In the genomic region with DNA sequence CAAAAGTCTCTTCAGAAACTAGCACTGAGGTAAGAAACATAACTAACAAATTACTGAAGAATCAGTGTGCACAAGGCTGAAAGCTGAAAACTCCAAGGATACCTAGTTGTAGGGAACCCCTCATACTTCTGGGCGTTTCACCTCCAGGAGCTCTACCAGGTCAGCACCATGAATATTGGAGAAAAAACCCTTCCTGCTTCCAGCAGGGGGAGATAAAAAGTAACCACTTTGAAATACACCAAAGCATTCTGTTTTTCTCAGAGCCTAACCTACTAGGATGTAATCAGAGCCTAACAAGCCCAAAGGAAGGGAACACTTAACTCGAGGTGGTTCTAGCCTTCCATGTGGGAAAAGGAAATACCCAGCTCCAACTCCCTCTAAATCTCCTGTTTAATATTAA, we compare ENCODE assay signal across 9 cellular contexts.
DNase-seq lines count a peak whose midpoint lies in the region; ATAC-seq and TF ChIP-seq lines count a peak whose summit lies in the region.
"Had no signal": no experiment of that assay in that cellular context is flagged by ENCODE, and none has a peak within 500 bp of the region (broad histone marks: within the 10 kb centered on the region; RNA-seq: fewer than 3 reads in every experiment).

No MANE protein-coding gene starts in this region.

- no peak overlapping the region for H2AFZ ChIP-seq in KMS-11 (ENCODE audit: low read depth)

- no peaks in the 10 kb centered on the region for H3K79me2 ChIP-seq in KMS-11 (ENCODE audit: insufficient read depth, low read depth)

- DNase-seq in GM03348 (ENCODE audit: low spot score): peak; percentile 25
- peak; percentile 18 to 48 for DNase-seq in T47D (ENCODE audit: low read depth in 1 of 2, low spot score in 1 of 2)
- DNase-seq in activated naive CD4-positive, alpha-beta T cell treated with anti-CD3 and anti-CD28 coated beads, Interleukin-2, amount 50 U/mL, for 72 hours (ENCODE audit: low spot score in 2 of 2): no peak
- DNase-seq in activated CD4-positive, alpha-beta T cell treated with anti-CD3 and anti-CD28 coated beads, Interleukin-2, amount 10 ng/mL, durations not matched to agents 24 days and 14 days: no peak
- no peak for DNase-seq in left ventricle myocardium superior
- DNase-seq: activated CD4-positive, alpha-beta memory T cell treated with anti-CD3 and anti-CD28 coated beads for 36 hours had no signal

- H3K27me3 ChIP-seq in KMS-11 (ENCODE audit: insufficient read depth, low read depth): no peaks in the 10 kb centered on the region

- in situ Hi-C loops in T47D (cut with HindIII; ENCODE audit: low pct_unique_long_range_greater_than_20kb, low sequenced_read_pairs): no loop called here

- no peak overlapping the region for H3K4me3 ChIP-seq in KMS-11 (IDR thresholded peaks at IDR 0.05; ENCODE audit: insufficient read depth, low read depth, low read length)

- no peaks in the 10 kb centered on the region for H3K4me1 Mint-ChIP-seq in nephron
- no peaks in the 10 kb centered on the region for H3K4me1 Mint-ChIP-seq in activated CD4-positive, alpha-beta T cell treated with anti-CD3 and anti-CD28 coated beads, Interleukin-2, amount 10 ng/mL, durations not matched to agents 24 days and 14 days

- H3K27me3 Mint-ChIP-seq in nephron (ENCODE audit: low read depth): no peaks in the 10 kb centered on the region
- no peaks in the 10 kb centered on the region for H3K27me3 Mint-ChIP-seq in activated CD4-positive, alpha-beta T cell treated with anti-CD3 and anti-CD28 coated beads, Interleukin-2, amount 10 ng/mL, durations not matched to agents 24 days and 14 days
- H3K27me3 Mint-ChIP-seq: activated CD4-positive, alpha-beta memory T cell treated with anti-CD3 and anti-CD28 coated beads for 36 hours had no signal

- H3K4me3 Mint-ChIP-seq in nephron: no peak overlapping the region
- H3K4me3 Mint-ChIP-seq in activated CD4-positive, alpha-beta T cell treated with anti-CD3 and anti-CD28 coated beads, Interleukin-2, amount 10 ng/mL, durations not matched to agents 24 days and 14 days: no peak overlapping the region
- H3K4me3 Mint-ChIP-seq: activated CD4-positive, alpha-beta memory T cell treated with anti-CD3 and anti-CD28 coated beads for 36 hours had no signal

- H3K4me1 ChIP-seq in KMS-11 (ENCODE audit: low read depth, poor library complexity, severe bottlenecking): no peaks in the 10 kb centered on the region

- H3K27ac Mint-ChIP-seq in nephron: no peak overlapping the region
- H3K27ac Mint-ChIP-seq in activated naive CD4-positive, alpha-beta T cell treated with anti-CD3 and anti-CD28 coated beads, Interleukin-2, amount 50 U/mL, for 72 hours: no peak overlapping the region
- H3K27ac Mint-ChIP-seq in activated CD4-positive, alpha-beta T cell treated with anti-CD3 and anti-CD28 coated beads, Interleukin-2, amount 10 ng/mL, durations not matched to agents 24 days and 14 days: no peak overlapping the region
- H3K27ac Mint-ChIP-seq: activated CD4-positive, alpha-beta memory T cell treated with anti-CD3 and anti-CD28 coated beads for 36 hours had no signal

- peak; percentile 64 for TF ChIP-seq CTCF in KMS-11 (conservative IDR thresholded peaks at IDR 0.05; ENCODE audit: low read depth, low read length)
- peak; percentile 11 to 41 (median 24) for TF ChIP-seq CTCF in nephron (IDR thresholded peaks at IDR 0.05; ENCODE audit: unreplicated experiment in 3 of 3)

- H3K27ac ChIP-seq in KMS-11: no peak overlapping the region

- no peak overlapping the region for H3K9ac ChIP-seq in KMS-11

- peaks cover 8% of the 10 kb centered on the region for H3K9me3 Mint-ChIP-seq in nephron
- H3K9me3 Mint-ChIP-seq in activated naive CD4-positive, alpha-beta T cell treated with anti-CD3 and anti-CD28 coated beads, Interleukin-2, amount 50 U/mL, for 72 hours: peaks cover 0 to 5% of the 10 kb centered on the region in 2 donors
- H3K9me3 Mint-ChIP-seq in activated CD4-positive, alpha-beta T cell treated with anti-CD3 and anti-CD28 coated beads, Interleukin-2, amount 10 ng/mL, durations not matched to agents 24 days and 14 days: no peaks in the 10 kb centered on the region

- H3K4me2 ChIP-seq in KMS-11: no peak overlapping the region

- H4K20me1 ChIP-seq in KMS-11 (ENCODE audit: insufficient read depth): no peaks in the 10 kb centered on the region

- no peaks in the 10 kb centered on the region for H3K36me3 Mint-ChIP-seq in nephron (ENCODE audit: low read depth)
- no peaks in the 10 kb centered on the region for H3K36me3 Mint-ChIP-seq in activated naive CD4-positive, alpha-beta T cell treated with anti-CD3 and anti-CD28 coated beads, Interleukin-2, amount 50 U/mL, for 72 hours
- no peaks in the 10 kb centered on the region for H3K36me3 Mint-ChIP-seq in activated CD4-positive, alpha-beta T cell treated with anti-CD3 and anti-CD28 coated beads, Interleukin-2, amount 10 ng/mL, durations not matched to agents 24 days and 14 days (ENCODE audit: low read depth)
- H3K36me3 Mint-ChIP-seq: activated CD4-positive, alpha-beta memory T cell treated with anti-CD3 and anti-CD28 coated beads for 36 hours had no signal

- H3K36me3 ChIP-seq in KMS-11 (ENCODE audit: insufficient read depth): no peaks in the 10 kb centered on the region; the same call in 1 of the 2 replicates

- intact Hi-C loops in activated CD4-positive, alpha-beta T cell treated with anti-CD3 and anti-CD28 coated beads, Interleukin-2, amount 10 ng/mL, durations not matched to agents 24 days and 14 days (cut with micrococcal nuclease): no loop called here
- intact Hi-C loops in left ventricle myocardium superior (cut with micrococcal nuclease): no loop called here

- ATAC-seq in activated naive CD4-positive, alpha-beta T cell treated with anti-CD3 and anti-CD28 coated beads, Interleukin-2, amount 50 U/mL, for 72 hours: no peak
- ATAC-seq in GM18907 (IDR thresholded peaks at IDR 0.05; ENCODE audit: unreplicated experiment) (no peak), left ventricle myocardium superior (no peak)

Comparison
In these comparisons a context has a peak if more than half of its experiments do, and no peak if none do; other contexts are left out.
1. DNase-seq: peak in GM03348 (single experiment) and T47D (2 of 2); none in activated naive CD4-positive, alpha-beta T cell treated with anti-CD3 and anti-CD28 coated beads, Interleukin-2, amount 50 U/mL, for 72 hours (0 of 2), activated CD4-positive, alpha-beta T cell treated with anti-CD3 and anti-CD28 coated beads, Interleukin-2, amount 10 ng/mL, durations not matched to agents 24 days and 14 days (single experiment) and left ventricle myocardium superior (single experiment).